ENCODE assay signal across 1 cellular context in the genomic region with DNA sequence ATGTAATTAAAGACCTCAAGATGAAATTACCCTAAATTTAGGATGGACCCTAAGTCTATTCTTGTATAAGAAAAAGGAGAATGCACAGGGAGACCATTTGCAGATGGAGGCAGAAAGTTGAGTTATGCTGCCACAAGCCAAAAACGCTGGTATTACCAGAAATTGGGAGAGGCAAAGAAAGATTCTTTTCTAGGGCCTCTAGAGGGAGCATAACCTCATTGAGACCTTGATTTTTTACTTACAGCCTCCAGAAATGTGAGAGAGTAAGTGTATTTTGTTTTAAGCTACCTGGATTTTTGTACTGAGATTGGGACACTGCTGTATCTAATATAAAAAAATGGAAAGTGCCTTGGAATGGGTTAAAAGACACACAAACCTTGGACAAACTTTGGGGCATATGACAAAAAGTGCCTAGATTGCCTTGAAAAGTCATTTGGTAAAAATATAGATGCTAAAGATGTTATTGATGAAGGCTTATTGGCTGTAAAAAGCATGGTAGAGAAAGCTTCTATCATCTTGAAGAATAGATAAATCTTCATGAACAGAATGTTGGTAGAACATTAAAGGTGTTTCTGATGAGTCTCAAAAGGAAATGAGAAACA.
TF ChIP-seq lines count a peak whose summit lies in the region.

No MANE protein-coding gene starts in this region.

TF ChIP-seq in H1, 55 proteins besides CTCF, POLR2A, EP300 and RAD21:
- TF ChIP-seq KDM4A (IDR thresholded peaks at IDR 0.05; ENCODE audit: low read depth, low read length, severe bottlenecking), result no peak
